In the genomic region with DNA sequence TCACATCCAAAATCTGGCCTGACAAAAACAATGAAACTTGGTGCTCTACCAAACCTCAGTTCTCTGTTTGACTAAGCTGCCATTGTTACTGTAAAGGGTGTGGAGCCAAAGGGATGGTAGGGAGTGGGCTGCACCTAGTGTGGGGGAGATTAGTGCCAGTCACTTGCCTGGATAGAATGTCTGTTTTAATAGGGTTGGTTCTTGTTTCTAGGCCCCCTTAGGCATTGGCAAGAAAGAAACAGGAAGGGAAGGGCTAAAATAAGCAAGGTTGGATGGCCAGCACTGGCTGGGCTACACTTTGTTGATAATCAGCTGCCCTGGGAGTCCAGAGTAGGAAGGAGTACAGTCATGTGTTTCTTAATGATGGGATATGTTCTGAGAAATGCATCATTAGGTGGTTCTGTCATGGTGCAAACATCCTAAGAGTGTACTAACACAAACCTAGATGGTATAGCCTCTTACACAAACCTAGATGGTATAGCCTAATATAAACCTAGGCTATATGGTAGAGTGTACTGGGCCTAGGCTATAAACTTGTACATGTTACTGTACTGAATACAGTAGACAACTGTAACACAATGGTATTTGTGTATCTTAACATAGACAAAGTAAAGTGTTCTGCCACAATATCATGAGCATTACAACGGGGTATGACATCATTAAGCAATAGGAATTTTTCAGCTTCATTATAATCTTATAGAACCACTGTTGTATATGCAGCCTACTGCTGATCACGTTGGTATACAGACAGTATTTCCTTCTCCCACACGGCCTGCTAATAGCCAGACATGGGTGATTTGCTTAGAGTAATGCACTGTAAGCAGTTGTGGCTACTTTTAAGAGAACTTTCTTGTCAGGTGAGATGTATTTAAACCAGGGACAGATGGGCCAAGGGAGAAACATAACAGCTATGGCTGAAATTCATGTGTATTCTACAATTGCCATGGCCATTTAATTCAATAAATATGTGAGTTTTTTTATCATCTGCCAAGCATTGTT, we compare ENCODE assay signal across 1 cellular context.
A peak's percentile ranks its signal among the peaks of the same experiment; 100 is the strongest.
TF ChIP-seq lines count a peak whose summit lies in the region.

No MANE protein-coding gene starts in this region.

TF ChIP-seq in HEK293, 187 proteins besides CTCF, POLR2A, EP300 and RAD21 (continued from another document):
- TF ChIP-seq, protein P1, sequence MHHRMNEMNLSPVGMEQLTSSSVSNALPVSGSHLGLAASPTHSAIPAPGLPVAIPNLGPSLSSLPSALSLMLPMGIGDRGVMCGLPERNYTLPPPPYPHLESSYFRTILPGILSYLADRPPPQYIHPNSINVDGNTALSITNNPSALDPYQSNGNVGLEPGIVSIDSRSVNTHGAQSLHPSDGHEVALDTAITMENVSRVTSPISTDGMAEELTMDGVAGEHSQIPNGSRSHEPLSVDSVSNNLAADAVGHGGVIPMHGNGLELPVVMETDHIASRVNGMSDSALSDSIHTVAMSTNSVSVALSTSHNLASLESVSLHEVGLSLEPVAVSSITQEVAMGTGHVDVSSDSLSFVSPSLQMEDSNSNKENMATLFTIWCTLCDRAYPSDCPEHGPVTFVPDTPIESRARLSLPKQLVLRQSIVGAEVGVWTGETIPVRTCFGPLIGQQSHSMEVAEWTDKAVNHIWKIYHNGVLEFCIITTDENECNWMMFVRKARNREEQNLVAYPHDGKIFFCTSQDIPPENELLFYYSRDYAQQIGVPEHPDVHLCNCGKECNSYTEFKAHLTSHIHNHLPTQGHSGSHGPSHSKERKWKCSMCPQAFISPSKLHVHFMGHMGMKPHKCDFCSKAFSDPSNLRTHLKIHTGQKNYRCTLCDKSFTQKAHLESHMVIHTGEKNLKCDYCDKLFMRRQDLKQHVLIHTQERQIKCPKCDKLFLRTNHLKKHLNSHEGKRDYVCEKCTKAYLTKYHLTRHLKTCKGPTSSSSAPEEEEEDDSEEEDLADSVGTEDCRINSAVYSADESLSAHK (tag by site-specific recombination; IDR thresholded peaks at IDR 0.05), result peak; percentile 52; the same call in 1 of the 2 replicates
- TF ChIP-seq, protein P2, sequence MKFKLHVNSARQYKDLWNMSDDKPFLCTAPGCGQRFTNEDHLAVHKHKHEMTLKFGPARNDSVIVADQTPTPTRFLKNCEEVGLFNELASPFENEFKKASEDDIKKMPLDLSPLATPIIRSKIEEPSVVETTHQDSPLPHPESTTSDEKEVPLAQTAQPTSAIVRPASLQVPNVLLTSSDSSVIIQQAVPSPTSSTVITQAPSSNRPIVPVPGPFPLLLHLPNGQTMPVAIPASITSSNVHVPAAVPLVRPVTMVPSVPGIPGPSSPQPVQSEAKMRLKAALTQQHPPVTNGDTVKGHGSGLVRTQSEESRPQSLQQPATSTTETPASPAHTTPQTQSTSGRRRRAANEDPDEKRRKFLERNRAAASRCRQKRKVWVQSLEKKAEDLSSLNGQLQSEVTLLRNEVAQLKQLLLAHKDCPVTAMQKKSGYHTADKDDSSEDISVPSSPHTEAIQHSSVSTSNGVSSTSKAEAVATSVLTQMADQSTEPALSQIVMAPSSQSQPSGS (tag by site-specific recombination; IDR thresholded peaks at IDR 0.05; ENCODE audit: low read depth), result peak; percentile 70
- TF ChIP-seq ZNF24 (tag by site-specific recombination; IDR thresholded peaks at IDR 0.05), result no peak
